ENCODE assay signal across 12 cellular contexts in the genomic region with DNA sequence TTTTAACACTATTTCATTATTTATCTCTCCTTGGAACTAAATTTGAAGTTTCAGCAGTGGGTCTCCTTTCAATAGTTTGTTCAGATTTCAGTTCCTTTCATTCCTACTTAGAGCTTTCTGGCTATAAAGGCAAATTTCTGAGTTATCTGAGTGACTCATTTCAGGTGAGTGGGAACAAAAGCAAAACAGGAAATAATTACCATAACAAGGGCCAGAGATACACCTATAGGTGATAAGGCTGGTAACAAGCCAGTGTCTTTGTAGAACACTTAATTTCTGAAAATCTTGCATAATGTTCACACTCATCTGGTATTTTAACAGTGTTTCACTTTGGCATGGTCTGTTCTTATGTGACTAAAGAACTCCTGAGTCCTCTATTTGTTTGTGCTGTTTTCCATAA.
DNase-seq lines count a peak whose midpoint lies in the region; ATAC-seq and TF ChIP-seq lines count a peak whose summit lies in the region.
"Had no signal": no experiment of that assay in that cellular context is flagged by ENCODE, and none has a peak within 500 bp of the region (broad histone marks: within the 10 kb centered on the region; RNA-seq: fewer than 3 reads in every experiment).

No MANE protein-coding gene starts in this region.

- no peaks in the 10 kb centered on the region for H3K9me3 Mint-ChIP-seq in activated naive CD4-positive, alpha-beta T cell treated with anti-CD3 and anti-CD28 coated beads, Interleukin-2, amount 10 ng/mL, durations not matched to agents 7 days and 5 days
- peaks cover 22% of the 10 kb centered on the region for H3K9me3 Mint-ChIP-seq in WTC11

- H3K27ac ChIP-seq in foreskin keratinocyte (no peak overlapping the region), vagina (peak overlapping the region; percentile 57)
- H3K27ac ChIP-seq: dorsolateral prefrontal cortex, KMS-11 had no signal

- no peak overlapping the region for H3K4me3 ChIP-seq in vagina
- H3K4me3 ChIP-seq: dorsolateral prefrontal cortex had no signal

- peak overlapping the region; percentile 73 for H3K27ac Mint-ChIP-seq in activated naive CD4-positive, alpha-beta T cell treated with anti-CD3 and anti-CD28 coated beads, Interleukin-2, amount 10 ng/mL, durations not matched to agents 7 days and 5 days
- peak overlapping the region; percentile 98 for H3K27ac Mint-ChIP-seq in WTC11

- no peaks in the 10 kb centered on the region for H3K27me3 ChIP-seq in foreskin keratinocyte
- H3K27me3 ChIP-seq in vagina, result no peaks in the 10 kb centered on the region
- H3K27me3 ChIP-seq: dorsolateral prefrontal cortex had no signal

- H3K4me1 Mint-ChIP-seq in activated naive CD4-positive, alpha-beta T cell treated with anti-CD3 and anti-CD28 coated beads, Interleukin-2, amount 10 ng/mL, durations not matched to agents 7 days and 5 days, result peaks cover 23% of the 10 kb centered on the region
- H3K4me1 Mint-ChIP-seq in WTC11, result peaks cover 54% of the 10 kb centered on the region

- CTCF ChIA-PET in activated naive CD4-positive, alpha-beta T cell treated with anti-CD3 and anti-CD28 coated beads, Interleukin-2, amount 10 ng/mL, durations not matched to agents 7 days and 5 days (lab: Charles Lee), result no interaction called here
- CTCF ChIA-PET in WTC11 (lab: Charles Lee), result interaction anchor here (1.2 to 1.6 kb wide), 2 partner anchors 11 to 224 kb away, joined by 3 read pairs; no protein-coding TSS in a partner anchor

- no peak for DNase-seq in activated naive CD4-positive, alpha-beta T cell treated with anti-CD3 and anti-CD28 coated beads, Interleukin-2, amount 10 ng/mL, durations not matched to agents 7 days and 5 days
- no peak for DNase-seq in activated naive CD4-positive, alpha-beta T cell treated with anti-CD3 and anti-CD28 coated beads, Interleukin-2, amount 50 U/mL, for 16 hours
- DNase-seq in WTC11 (ENCODE audit: low spot score), result no peak
- peak in 1 of 2 donors; percentile 79 for DNase-seq in foreskin keratinocyte
- no peak for DNase-seq in vagina (ENCODE audit: extremely low spot score in 2 of 2)
- DNase-seq in SHP77 treated with DMSO at 0.1 percent for 48 hours (lab: John Stamatoyannopoulos, UW), result no peak
- DNase-seq in stimulated activated CD4-positive, alpha-beta T cell treated with anti-CD3 and anti-CD28 coated beads, Interleukin-2, amount 100 ng/mL, for 48 hours, result no peak
- DNase-seq in cardiac septum (ENCODE audit: low spot score), result no peak
- DNase-seq: dorsolateral prefrontal cortex, NCI-H187, NCI-H524 treated with DMSO at 0.1 percent for 48 hours had no signal

- no peaks in the 10 kb centered on the region for H3K9me3 ChIP-seq in vagina

- no peaks in the 10 kb centered on the region for H3K27me3 Mint-ChIP-seq in activated naive CD4-positive, alpha-beta T cell treated with anti-CD3 and anti-CD28 coated beads, Interleukin-2, amount 10 ng/mL, durations not matched to agents 7 days and 5 days
- H3K27me3 Mint-ChIP-seq in WTC11 (ENCODE audit: low read depth), result no peaks in the 10 kb centered on the region; the same call in 1 of the 2 replicates

- peak; percentile 46 for ATAC-seq in WTC11
- ATAC-seq in foreskin keratinocyte, result peak; percentile 88

- intact Hi-C loops in vagina (cut with DNase I) (no loop called here), cardiac septum (cut with DNase I) (no loop called here)

- H3K36me3 Mint-ChIP-seq in activated naive CD4-positive, alpha-beta T cell treated with anti-CD3 and anti-CD28 coated beads, Interleukin-2, amount 10 ng/mL, durations not matched to agents 7 days and 5 days, result no peaks in the 10 kb centered on the region
- H3K36me3 Mint-ChIP-seq in WTC11, result peaks cover 22% of the 10 kb centered on the region

- H3K4me1 ChIP-seq in foreskin keratinocyte (peaks cover 11% of the 10 kb centered on the region), vagina (peaks cover 23% of the 10 kb centered on the region)

- TF ChIP-seq CTCF in WTC11 (IDR thresholded peaks at IDR 0.05) (no peak), foreskin keratinocyte (conservative IDR thresholded peaks at IDR 0.05) (no peak), vagina (IDR thresholded peaks at IDR 0.05) (no peak)

- no peaks in the 10 kb centered on the region for H3K36me3 ChIP-seq in vagina

- no peak for TF ChIP-seq POLR2A in vagina (IDR thresholded peaks at IDR 0.05)

- no peak overlapping the region for H3K4me3 Mint-ChIP-seq in activated naive CD4-positive, alpha-beta T cell treated with anti-CD3 and anti-CD28 coated beads, Interleukin-2, amount 10 ng/mL, durations not matched to agents 7 days and 5 days
- no peak overlapping the region; the same call in 1 of the 2 replicates for H3K4me3 Mint-ChIP-seq in WTC11

- POLR2A ChIA-PET in WTC11 (lab: Charles Lee), result interaction anchor here (1.1 kb wide), 1 partner anchor 8 kb away, joined by 3 read pairs; no protein-coding TSS in a partner anchor

TF ChIP-seq in WTC11, 78 proteins besides CTCF, POLR2A, EP300 and RAD21:
- TF ChIP-seq, protein P1, sequence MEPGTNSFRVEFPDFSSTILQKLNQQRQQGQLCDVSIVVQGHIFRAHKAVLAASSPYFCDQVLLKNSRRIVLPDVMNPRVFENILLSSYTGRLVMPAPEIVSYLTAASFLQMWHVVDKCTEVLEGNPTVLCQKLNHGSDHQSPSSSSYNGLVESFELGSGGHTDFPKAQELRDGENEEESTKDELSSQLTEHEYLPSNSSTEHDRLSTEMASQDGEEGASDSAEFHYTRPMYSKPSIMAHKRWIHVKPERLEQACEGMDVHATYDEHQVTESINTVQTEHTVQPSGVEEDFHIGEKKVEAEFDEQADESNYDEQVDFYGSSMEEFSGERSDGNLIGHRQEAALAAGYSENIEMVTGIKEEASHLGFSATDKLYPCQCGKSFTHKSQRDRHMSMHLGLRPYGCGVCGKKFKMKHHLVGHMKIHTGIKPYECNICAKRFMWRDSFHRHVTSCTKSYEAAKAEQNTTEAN (CRISPR knock-in tag; IDR thresholded peaks at IDR 0.05), result peak; percentile 58; the same call in 1 of the 2 replicates
- no peak for TF ChIP-seq PREB (CRISPR knock-in tag; IDR thresholded peaks at IDR 0.05; ENCODE audit: borderline replicate concordance)
